11 cellular contexts compared by ENCODE assay signal in genomic region chr3:152307829-152308474, GRCh38. TPM values are rescaled to one million over a fixed set of nuclear protein-coding genes. Genes with fewer than 3 reads are reported as not detected.
DNase-seq lines count a peak whose midpoint lies in the region; ATAC-seq and TF ChIP-seq lines count a peak whose summit lies in the region.
"Had no signal": no experiment of that assay in that cellular context is flagged by ENCODE, and none has a peak within 500 bp of the region (broad histone marks: within the 10 kb centered on the region; RNA-seq: fewer than 3 reads in every experiment).

No MANE protein-coding gene starts in this region.

- H3K36me3 Mint-ChIP-seq in central memory CD8-positive, alpha-beta T cell (ENCODE audit: insufficient read depth) = peaks cover 41% of the 10 kb centered on the region

- peaks cover 48% of the 10 kb centered on the region for H3K4me1 Mint-ChIP-seq in central memory CD8-positive, alpha-beta T cell

- no peaks in the 10 kb centered on the region for H3K9me3 Mint-ChIP-seq in central memory CD8-positive, alpha-beta T cell

- H3K4me3 ChIP-seq in mucosa of rectum (ENCODE audit: low read length in 2 of 2) = peak overlapping the region; percentile 2 to 20
- H3K4me3 ChIP-seq in vagina = no peak overlapping the region
- H3K4me3 ChIP-seq: BLaER1 treated with 17β-estradiol and CSF1 and Interleukin-3, amounts not matched to agents 10 nM and 100 nM had no signal

- no peaks in the 10 kb centered on the region for H3K27me3 Mint-ChIP-seq in central memory CD8-positive, alpha-beta T cell

- H3K27me3 ChIP-seq in mucosa of rectum (ENCODE audit: control insufficient read depth in 2 of 2, insufficient read depth in 2 of 2, low read length in 2 of 2) (no peaks in the 10 kb centered on the region), vagina (no peaks in the 10 kb centered on the region)
- H3K27me3 ChIP-seq: BLaER1 treated with 17β-estradiol and CSF1 and Interleukin-3, amounts not matched to agents 10 nM and 100 nM had no signal

- H3K4me1 ChIP-seq in mucosa of rectum (ENCODE audit: control insufficient read depth in 2 of 2, insufficient read depth in 2 of 2, low read length in 2 of 2) = peaks cover 28 to 54% of the 10 kb centered on the region in 2 donors
- peaks cover 75% of the 10 kb centered on the region for H3K4me1 ChIP-seq in vagina

- peak overlapping the region; percentile 28 for H3K4me3 Mint-ChIP-seq in central memory CD8-positive, alpha-beta T cell

- peak overlapping the region; percentile 91 for H3K27ac Mint-ChIP-seq in central memory CD8-positive, alpha-beta T cell (ENCODE audit: low read depth)

- H3K27ac ChIP-seq in mucosa of rectum (ENCODE audit: low read depth in 2 of 2, low read length in 2 of 2) (peak overlapping the region; percentile 55 to 74), vagina (peak overlapping the region; percentile 73)
- H3K27ac ChIP-seq: BLaER1 treated with 17β-estradiol and CSF1 and Interleukin-3, amounts not matched to agents 10 nM and 100 nM had no signal

- peak overlapping the region in 1 of 2 donors; percentile 12 for H3K9ac ChIP-seq in mucosa of rectum (ENCODE audit: low read depth in 1 of 2, low read length in 2 of 2)
- H3K9ac ChIP-seq: BLaER1 treated with 17β-estradiol and CSF1 and Interleukin-3, amounts not matched to agents 10 nM and 100 nM had no signal

- intact Hi-C loops in Right ventricle myocardium inferior (cut with DNase I) (loop anchor here (10.0 kb wide), 1 partner anchor 137 kb away; no protein-coding TSS in a partner anchor), cardiac septum (cut with DNase I) (loop anchor here (10.0 kb wide), 1 partner anchor 137 kb away; no protein-coding TSS in a partner anchor), vagina (cut with DNase I) (no loop called here)

- no peaks in the 10 kb centered on the region for H3K36me3 ChIP-seq in mucosa of rectum (ENCODE audit: control insufficient read depth in 2 of 2, insufficient read depth in 2 of 2, low read length in 2 of 2)
- no peaks in the 10 kb centered on the region for H3K36me3 ChIP-seq in vagina

- no peak for TF ChIP-seq CTCF in vagina (IDR thresholded peaks at IDR 0.05)

- peak; percentile 44 for ATAC-seq in Right ventricle myocardium inferior
- ATAC-seq in central memory CD8-positive, alpha-beta T cell (replicated peaks; ENCODE audit: extremely low read depth, poor library complexity, severe bottlenecking) = no peak

- DNase-seq in Right ventricle myocardium inferior (ENCODE audit: missing footprints) = no peak
- DNase-seq in cardiac septum (ENCODE audit: low spot score) = no peak
- no peak for DNase-seq in central memory CD8-positive, alpha-beta T cell (ENCODE audit: low spot score in 2 of 2)
- DNase-seq in vagina (ENCODE audit: extremely low spot score in 2 of 2) = no peak
- no peak for DNase-seq in mucosa of gallbladder (ENCODE audit: low spot score)
- no peak for DNase-seq in NK-92 treated with Interleukin-12 subunit alpha and Interleukin-12 subunit beta, amount 100 ng/mL, for 24 hours (lab: John Stamatoyannopoulos, UW)
- no peak for DNase-seq in COLO668 (lab: John Stamatoyannopoulos, UW; ENCODE audit: unreplicated experiment)
- DNase-seq: islet precursor cell, KG1 had no signal

- no peak for TF ChIP-seq POLR2A in vagina (IDR thresholded peaks at IDR 0.05)

- no peaks in the 10 kb centered on the region for H3K9me3 ChIP-seq in mucosa of rectum (ENCODE audit: control insufficient read depth in 2 of 2, low read length in 2 of 2)
- H3K9me3 ChIP-seq in vagina = no peaks in the 10 kb centered on the region

RNA-seq across cellular contexts. Expression of gene MBNL1, which starts 39.2 kb away (rescaled TPM):
- 180 TPM for total RNA-seq in Right ventricle myocardium inferior
- 178 TPM for total RNA-seq in cardiac septum
- total RNA-seq in vagina = 311 TPM
- 223 TPM for total RNA-seq in mucosa of gallbladder

Comparison
In these comparisons a context has a peak if more than half of its experiments do, and no peak if none do; other contexts are left out.
1. H3K4me3 ChIP-seq: peak in mucosa of rectum (2 of 2); none in vagina (0 of 2).